18 cellular contexts compared by ENCODE assay signal in the genomic region with DNA sequence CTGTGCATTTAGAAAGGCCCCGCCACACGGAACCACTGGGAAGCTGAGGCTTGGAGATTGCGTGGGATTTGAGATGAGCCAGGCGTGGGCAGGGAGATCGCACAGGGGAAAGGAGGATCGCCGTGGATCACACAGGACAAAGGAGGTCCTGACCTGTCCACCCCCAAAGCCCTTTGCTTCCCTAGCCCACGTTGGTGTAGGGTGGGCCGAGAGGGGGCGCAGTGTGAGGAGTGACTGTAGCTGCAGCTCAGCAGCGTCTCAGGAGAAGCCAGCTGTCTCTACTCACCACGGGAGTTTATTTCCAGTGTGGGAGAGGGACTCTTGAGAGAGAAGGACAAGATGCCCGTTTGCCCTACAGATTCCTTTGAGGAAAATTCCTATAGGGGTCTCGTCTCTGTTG.
DNase-seq lines count a peak whose midpoint lies in the region; ATAC-seq and TF ChIP-seq lines count a peak whose summit lies in the region.
"Had no signal": no experiment of that assay in that cellular context is flagged by ENCODE, and none has a peak within 500 bp of the region (broad histone marks: within the 10 kb centered on the region; RNA-seq: fewer than 3 reads in every experiment).

No MANE protein-coding gene starts in this region.

- no peak overlapping the region for H2AFZ ChIP-seq in OCI-LY3 (ENCODE audit: low read depth, low read length)
- H2AFZ ChIP-seq in trophoblast cell (ENCODE audit: insufficient read depth, low read length, poor library complexity), result no peak overlapping the region

- H3K4ac ChIP-seq in trophoblast cell (ENCODE audit: low read depth, low read length), result peak overlapping the region; percentile 62

- no peak overlapping the region for H4K8ac ChIP-seq in trophoblast cell (ENCODE audit: low read depth, low read length)

- H3K79me2 ChIP-seq in OCI-LY3 (ENCODE audit: low read length) (peaks cover 55% of the 10 kb centered on the region), trophoblast cell (ENCODE audit: control insufficient read depth, insufficient read depth, low read length, poor library complexity) (peaks cover 2% of the 10 kb centered on the region)

- H3K9ac ChIP-seq in OCI-LY3 (ENCODE audit: low read length) (peak overlapping the region; percentile 53; the same call in 1 of the 2 replicates), trophoblast cell (ENCODE audit: low read length) (no peak overlapping the region)

- H4K12ac ChIP-seq in trophoblast cell (ENCODE audit: low read depth, low read length), result peak overlapping the region; percentile 43

- no peak for ATAC-seq in GM18517 (IDR thresholded peaks at IDR 0.05; ENCODE audit: unreplicated experiment)
- no peak for ATAC-seq in GM19023 (IDR thresholded peaks at IDR 0.05; ENCODE audit: unreplicated experiment)
- ATAC-seq: Right ventricle myocardium inferior had no signal

- H2BK5ac ChIP-seq in trophoblast cell (ENCODE audit: low read depth, low read length, poor library complexity), result no peak overlapping the region

- H2BK12ac ChIP-seq in trophoblast cell (ENCODE audit: low read length), result no peak overlapping the region

- H3K18ac ChIP-seq in trophoblast cell (ENCODE audit: low read length), result no peak overlapping the region

- peak overlapping the region; percentile 29 for H2AK5ac ChIP-seq in trophoblast cell (ENCODE audit: low read length)

- peaks cover 4% of the 10 kb centered on the region for H4K20me1 ChIP-seq in OCI-LY3 (ENCODE audit: insufficient read depth, low read length)

- peak overlapping the region; percentile 94 for H3K4me2 ChIP-seq in OCI-LY3 (ENCODE audit: low read length)
- H3K4me2 ChIP-seq in trophoblast cell (ENCODE audit: low read length), result no peak overlapping the region

- no peak overlapping the region for H2BK120ac ChIP-seq in trophoblast cell (ENCODE audit: insufficient read depth, low read length, poor library complexity)

- H3K79me1 ChIP-seq in trophoblast cell (ENCODE audit: low read length), result no peaks in the 10 kb centered on the region

- no peak overlapping the region for H3K23ac ChIP-seq in trophoblast cell (ENCODE audit: low read length)

- DNase-seq in GM06990 (ENCODE audit: extremely low read depth, insufficient read length) (no peak), coronary artery (ENCODE audit: low spot score) (peak; percentile 40), trophoblast cell (no peak), NCI-H2227 treated with DMSO at 0.1 percent for 48 hours (lab: John Stamatoyannopoulos, UW) (no peak)
- DNase-seq: COR-L47, DMS153, GOT3, Kasumi-1, MM.1S, NCI-H1105, NCI-H1694, NCI-H524, Peyer's patch had no signal

- H3K4me1 ChIP-seq in OCI-LY3 (ENCODE audit: low read length) (peaks cover 65% of the 10 kb centered on the region), trophoblast cell (ENCODE audit: control insufficient read depth in 1 of 2, insufficient read depth in 2 of 2, low read length in 2 of 2) (peaks cover 4 to 10% of the 10 kb centered on the region in 2 experiments)
- H3K4me1 ChIP-seq: Peyer's patch had no signal

- peak; percentile 35 for TF ChIP-seq CTCF in GM06990 (IDR thresholded peaks at IDR 0.05; ENCODE audit: insufficient read depth, low read length, poor library complexity, severe bottlenecking)
- TF ChIP-seq CTCF in OCI-LY3 (IDR thresholded peaks at IDR 0.05; ENCODE audit: low read depth, low read length), result no peak
- no peak for TF ChIP-seq CTCF in coronary artery (IDR thresholded peaks at IDR 0.05)

- H3K4me3 ChIP-seq in GM06990 (replicated peaks; ENCODE audit: low read depth, low read length), result no peak overlapping the region
- H3K4me3 ChIP-seq in OCI-LY3 (ENCODE audit: low read length), result peak overlapping the region; percentile 69
- H3K4me3 ChIP-seq in coronary artery, result no peak overlapping the region
- H3K4me3 ChIP-seq in trophoblast cell (ENCODE audit: low read depth, low read length), result no peak overlapping the region
- H3K4me3 ChIP-seq: Peyer's patch, SK-N-MC had no signal

- WGBS in trophoblast cell (ENCODE audit: extremely low coverage, insufficient coverage, insufficient read length), result no CpG with 5 or more reads among the region's 14 CpGs

- H3K14ac ChIP-seq in trophoblast cell (ENCODE audit: low read length), result peak overlapping the region; percentile 61

- no peaks in the 10 kb centered on the region for H3K27me3 ChIP-seq in GM06990 (replicated peaks; ENCODE audit: control insufficient read depth, insufficient read depth, low read length)
- H3K27me3 ChIP-seq in OCI-LY3 (ENCODE audit: low read depth, low read length), result no peaks in the 10 kb centered on the region
- no peaks in the 10 kb centered on the region for H3K27me3 ChIP-seq in trophoblast cell (ENCODE audit: insufficient read depth, low read length)
- H3K27me3 ChIP-seq: Peyer's patch had no signal

- H3K36me3 ChIP-seq in GM06990 (ENCODE audit: control insufficient read depth, insufficient read depth, low read length) (no peaks in the 10 kb centered on the region), OCI-LY3 (replicated peaks; ENCODE audit: low read depth, low read length) (no peaks in the 10 kb centered on the region), trophoblast cell (ENCODE audit: control insufficient read depth in 1 of 2, insufficient read depth in 2 of 2, low read length in 2 of 2) (no peaks in the 10 kb centered on the region)
- H3K36me3 ChIP-seq: Peyer's patch had no signal

- H3K9me3 ChIP-seq in OCI-LY3 (ENCODE audit: insufficient read depth, low read length), result no peaks in the 10 kb centered on the region
- H3K9me3 ChIP-seq in trophoblast cell (ENCODE audit: insufficient read depth, low read depth, low read length), result no peaks in the 10 kb centered on the region
- H3K9me3 ChIP-seq: Peyer's patch had no signal

- H3K27ac ChIP-seq in OCI-LY3 (ENCODE audit: low read length) (peak overlapping the region; percentile 90), coronary artery (no peak overlapping the region), trophoblast cell (ENCODE audit: low read depth, low read length) (no peak overlapping the region)
- H3K27ac ChIP-seq: Peyer's patch, SK-N-MC had no signal

- H4K91ac ChIP-seq in trophoblast cell (ENCODE audit: low read depth, low read length), result peak overlapping the region; percentile 37
